Comparison of ENCODE assay signal across 23 cellular contexts in the genomic region with DNA sequence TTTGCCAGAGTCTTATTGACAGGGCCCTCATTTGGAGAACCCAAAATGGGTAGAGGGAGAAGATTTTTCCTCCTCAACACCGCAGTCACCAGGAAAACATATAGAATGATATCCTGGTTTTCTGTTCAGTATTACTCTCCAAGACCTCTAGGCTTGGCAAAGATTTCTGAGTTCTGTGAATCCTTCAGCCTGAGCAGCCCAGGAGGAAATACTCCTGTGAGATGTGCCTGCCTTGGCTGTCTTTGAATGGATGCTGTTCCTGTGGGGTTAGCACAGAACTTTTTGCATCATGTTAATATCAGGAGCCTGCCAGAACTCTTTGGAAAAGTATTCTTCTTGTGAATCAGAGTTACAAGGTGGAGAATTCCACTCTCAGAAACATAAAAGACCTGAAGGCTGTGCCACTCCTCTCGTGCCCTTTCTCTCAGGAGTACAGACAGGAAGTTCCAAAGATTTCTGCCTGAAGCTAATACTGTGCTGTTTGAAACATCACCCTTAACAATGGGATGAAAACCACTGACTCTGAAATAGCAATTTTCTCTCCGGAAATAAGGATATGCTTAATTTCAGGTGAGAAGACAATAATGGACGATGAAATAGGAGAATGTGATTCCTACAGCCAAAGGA.
DNase-seq lines count a peak whose midpoint lies in the region; ATAC-seq and TF ChIP-seq lines count a peak whose summit lies in the region.
"Had no signal": no experiment of that assay in that cellular context is flagged by ENCODE, and none has a peak within 500 bp of the region (broad histone marks: within the 10 kb centered on the region; RNA-seq: fewer than 3 reads in every experiment).

No MANE protein-coding gene starts in this region.

- H3K36me3 ChIP-seq in RWPE2 (ENCODE audit: low read depth): no peaks in the 10 kb centered on the region
- H3K36me3 ChIP-seq: HAP-1 had no signal

- no peak overlapping the region for H3K4me3 Mint-ChIP-seq in activated CD4-positive, alpha-beta T cell treated with anti-CD3 and anti-CD28 coated beads, Interleukin-2, amount 10 ng/mL, durations not matched to agents 24 days and 14 days
- H3K4me3 Mint-ChIP-seq: CD4-positive, alpha-beta memory T cell; HFFc6 had no signal

- no peak overlapping the region for H3K4me3 ChIP-seq in RWPE2 (ENCODE audit: severe bottlenecking)
- H3K4me3 ChIP-seq in epithelial cell of esophagus (ENCODE audit: low read length): no peak overlapping the region
- H3K4me3 ChIP-seq: GM12878, GM23248, HAP-1, PC-9 had no signal

- H3K27me3 Mint-ChIP-seq in activated CD4-positive, alpha-beta T cell treated with anti-CD3 and anti-CD28 coated beads, Interleukin-2, amount 10 ng/mL, durations not matched to agents 24 days and 14 days: no peaks in the 10 kb centered on the region
- H3K27me3 Mint-ChIP-seq: CD4-positive, alpha-beta memory T cell had no signal

- ATAC-seq in RWPE2 (ENCODE audit: low read depth): peak; percentile 87
- peak; percentile 70 for ATAC-seq in foreskin keratinocyte
- no peak for ATAC-seq in HG03342 (IDR thresholded peaks at IDR 0.05; ENCODE audit: unreplicated experiment)
- ATAC-seq in HG03139 (IDR thresholded peaks at IDR 0.05; ENCODE audit: unreplicated experiment): no peak
- ATAC-seq: GM12878 had no signal

- DNase-seq in RWPE2 (ENCODE audit: low spot score): no peak
- peak; percentile 64 for DNase-seq in epithelial cell of esophagus (ENCODE audit: low read depth)
- peak in 1 of 2 donors; percentile 71 for DNase-seq in foreskin keratinocyte
- peak; percentile 16 for DNase-seq in renal cortical epithelial cell (ENCODE audit: low read depth)
- no peak for DNase-seq in activated CD4-positive, alpha-beta T cell treated with anti-CD3 and anti-CD28 coated beads, Interleukin-2, amount 10 ng/mL, durations not matched to agents 24 days and 14 days
- no peak for DNase-seq in NCI-H510A (lab: John Stamatoyannopoulos, UW)
- DNase-seq: CD4-positive, alpha-beta memory T cell; DMS 273 treated with DMSO at 0.1 percent for 48 hours; DMS79; EL; GDM1; HFFc6; KBM-7; MM.1S; NCI-H2171; PC-9; RPMI8226; SHP77 treated with DMSO at 0.1 percent for 48 hours had no signal

- no peak overlapping the region for H3K27ac Mint-ChIP-seq in activated CD4-positive, alpha-beta T cell treated with anti-CD3 and anti-CD28 coated beads, Interleukin-2, amount 10 ng/mL, durations not matched to agents 24 days and 14 days
- H3K27ac Mint-ChIP-seq: CD4-positive, alpha-beta memory T cell; HFFc6 had no signal

- H3K4me1 ChIP-seq in RWPE2 (ENCODE audit: insufficient read depth, poor library complexity, severe bottlenecking) (peaks cover 17% of the 10 kb centered on the region), foreskin keratinocyte (peaks cover 19% of the 10 kb centered on the region)
- H3K4me1 ChIP-seq: HAP-1 had no signal

- intact Hi-C loops in activated CD4-positive, alpha-beta T cell treated with anti-CD3 and anti-CD28 coated beads, Interleukin-2, amount 10 ng/mL, durations not matched to agents 24 days and 14 days (cut with micrococcal nuclease): no loop called here

- H3K27me3 ChIP-seq in RWPE2 (ENCODE audit: insufficient read depth, poor library complexity, severe bottlenecking) (no peaks in the 10 kb centered on the region), foreskin keratinocyte (no peaks in the 10 kb centered on the region)

- no peaks in the 10 kb centered on the region for H3K4me1 Mint-ChIP-seq in activated CD4-positive, alpha-beta T cell treated with anti-CD3 and anti-CD28 coated beads, Interleukin-2, amount 10 ng/mL, durations not matched to agents 24 days and 14 days
- H3K4me1 Mint-ChIP-seq: CD4-positive, alpha-beta memory T cell had no signal

- no peaks in the 10 kb centered on the region for H3K9me3 ChIP-seq in RWPE2 (ENCODE audit: severe bottlenecking)
- H3K9me3 ChIP-seq: HAP-1 had no signal

- TF ChIP-seq CTCF in RWPE2 (IDR thresholded peaks at IDR 0.05; ENCODE audit: poor library complexity, severe bottlenecking): no peak
- no peak for TF ChIP-seq CTCF in epithelial cell of esophagus (IDR thresholded peaks at IDR 0.05; ENCODE audit: insufficient read depth, low read depth, low read length, missing control alignments)
- no peak for TF ChIP-seq CTCF in foreskin keratinocyte (conservative IDR thresholded peaks at IDR 0.05)

- H3K27ac ChIP-seq in RWPE2 (ENCODE audit: poor library complexity, severe bottlenecking) (peak overlapping the region; percentile 65), foreskin keratinocyte (peak overlapping the region; percentile 6)
- H3K27ac ChIP-seq: GM23248, PC-9 had no signal

- no peaks in the 10 kb centered on the region for H3K36me3 Mint-ChIP-seq in activated CD4-positive, alpha-beta T cell treated with anti-CD3 and anti-CD28 coated beads, Interleukin-2, amount 10 ng/mL, durations not matched to agents 24 days and 14 days (ENCODE audit: low read depth)
- H3K36me3 Mint-ChIP-seq: CD4-positive, alpha-beta memory T cell had no signal

- no peaks in the 10 kb centered on the region for H3K9me3 Mint-ChIP-seq in activated CD4-positive, alpha-beta T cell treated with anti-CD3 and anti-CD28 coated beads, Interleukin-2, amount 10 ng/mL, durations not matched to agents 24 days and 14 days
- H3K9me3 Mint-ChIP-seq: HFFc6 had no signal

Comparison
In these comparisons a context has a peak if more than half of its experiments do, and no peak if none do; other contexts are left out.
1. ATAC-seq: peak in RWPE2 (single experiment) and foreskin keratinocyte (single experiment); none in HG03342 (single experiment) and HG03139 (single experiment).
2. DNase-seq: peak in epithelial cell of esophagus (single experiment) and renal cortical epithelial cell (single experiment); none in RWPE2 (single experiment), activated CD4-positive, alpha-beta T cell treated with anti-CD3 and anti-CD28 coated beads, Interleukin-2, amount 10 ng/mL, durations not matched to agents 24 days and 14 days (single experiment) and NCI-H510A (single experiment).